Comparison of ENCODE assay signal across 9 cellular contexts in genomic region chr3:99637381-99638111, GRCh38. TPM values are rescaled to one million over a fixed set of nuclear protein-coding genes. Genes with fewer than 3 reads are reported as not detected.
DNase-seq lines count a peak whose midpoint lies in the region; ATAC-seq, FAIRE-seq and TF ChIP-seq lines count a peak whose summit lies in the region.
"Had no signal": no experiment of that assay in that cellular context is flagged by ENCODE, and none has a peak within 500 bp of the region (broad histone marks: within the 10 kb centered on the region; RNA-seq: fewer than 3 reads in every experiment).

No MANE protein-coding gene starts in this region.

- TF ChIP-seq CTCF in GM12878 (IDR thresholded peaks at IDR 0.05 in 2 of 3, conservative IDR thresholded peaks at IDR 0.05 in 1 of 3; ENCODE audit: control insufficient read depth in 2 of 3, extremely low read depth in 1 of 3, insufficient read depth in 1 of 3, low read depth in 3 of 3, low read length in 3 of 3) (no peak), kidney epithelial cell (IDR thresholded peaks at IDR 0.05; ENCODE audit: insufficient read depth, low read length, poor library complexity, severe bottlenecking) (no peak)

- BruUV-seq in GM12878 (replicated peaks; lab: Mats Ljungman, UMichigan), result no TSS peak

- no peak for TF ChIP-seq EP300 in GM12878 (IDR thresholded peaks at IDR 0.05; ENCODE audit: borderline replicate concordance in 1 of 2, control insufficient read depth in 1 of 2, low read depth in 2 of 2, low read length in 2 of 2)

- H3K79me2 ChIP-seq in GM12878 (ENCODE audit: control insufficient read depth, insufficient read depth, low read length), result no peaks in the 10 kb centered on the region

- peaks cover 57% of the 10 kb centered on the region for H3K27me3 Mint-ChIP-seq in activated CD4-positive, alpha-beta T cell treated with anti-CD3 and anti-CD28 coated beads for 36 hours

- peak overlapping the region; percentile 45 for H3K4me3 Mint-ChIP-seq in activated CD4-positive, alpha-beta T cell treated with anti-CD3 and anti-CD28 coated beads for 36 hours

- POLR2A ChIA-PET in activated CD4-positive, alpha-beta T cell treated with anti-CD3 and anti-CD28 coated beads for 36 hours (lab: Charles Lee), result no interaction called here
- POLR2A ChIA-PET in GM12878 (lab: Charles Lee), result no interaction called here

- WGBS in GM12878 (ENCODE audit: insufficient coverage, insufficient replicate concordance, low lambda C conversion rate, missing lambda C conversion rate), result 12% methylated on average over 15 of the region's 22 CpGs

- H3K27ac Mint-ChIP-seq in activated CD4-positive, alpha-beta T cell treated with anti-CD3 and anti-CD28 coated beads for 36 hours, result no peak overlapping the region
- H3K27ac Mint-ChIP-seq: CD4-positive, CD25-positive, alpha-beta regulatory T cell had no signal

- H3K4me3 ChIP-seq in GM12878 (no peak overlapping the region), kidney epithelial cell (ENCODE audit: low read depth, low read length) (peak overlapping the region; percentile 74), stomach smooth muscle (ENCODE audit: low read length in 2 of 2) (peak overlapping the region; percentile 87 to 89)

- ATAC-seq in activated CD4-positive, alpha-beta T cell treated with anti-CD3 and anti-CD28 coated beads for 36 hours, result peak; percentile 72
- ATAC-seq in GM12878 (peak; percentile 19; the same call in 1 of the 3 replicates), HG02678 (IDR thresholded peaks at IDR 0.05; ENCODE audit: unreplicated experiment) (no peak)

- no peaks in the 10 kb centered on the region for H3K36me3 Mint-ChIP-seq in activated CD4-positive, alpha-beta T cell treated with anti-CD3 and anti-CD28 coated beads for 36 hours (ENCODE audit: low read depth)
- H3K36me3 Mint-ChIP-seq: CD4-positive, CD25-positive, alpha-beta regulatory T cell had no signal

- CTCF ChIA-PET in activated CD4-positive, alpha-beta T cell treated with anti-CD3 and anti-CD28 coated beads for 36 hours (lab: Charles Lee), result interaction anchor here (0.7 to 1.5 kb wide), 4 partner anchors 10 to 27 kb away, joined by 3 read pairs; no protein-coding TSS in a partner anchor
- CTCF ChIA-PET in GM12878 (lab: Yijun Ruan, JAX), result interaction anchor here (0.8 to 1.1 kb wide), 3 partner anchors 8 to 814 kb away, joined by 3 to 5 read pairs (median 3); no protein-coding TSS in a partner anchor

- no peak overlapping the region for H2AFZ ChIP-seq in GM12878 (ENCODE audit: control insufficient read depth, low read depth, low read length)

- intact Hi-C loops in activated CD4-positive, alpha-beta T cell treated with anti-CD3 and anti-CD28 coated beads for 36 hours (cut with DNase I, micrococcal nuclease), result no loop called here
- intact Hi-C loops in GM12878 (cut with micrococcal nuclease; ENCODE audit: unreplicated experiment), result no loop called here

- no peaks in the 10 kb centered on the region for H3K9me3 Mint-ChIP-seq in activated CD4-positive, alpha-beta T cell treated with anti-CD3 and anti-CD28 coated beads for 36 hours (ENCODE audit: low read depth)

- no peak overlapping the region for H3K27ac ChIP-seq in GM12878 (ENCODE audit: control insufficient read depth, insufficient read depth)
- peak overlapping the region; percentile 88 for H3K27ac ChIP-seq in stomach smooth muscle (ENCODE audit: low read length)

- no peak for TF ChIP-seq POLR2A in GM12878 (IDR thresholded peaks at IDR 0.05; ENCODE audit: low read depth, low read length)
- no peak for TF ChIP-seq POLR2A in GM12892 (IDR thresholded peaks at IDR 0.05; ENCODE audit: low read depth, low read length)

- no peak for FAIRE-seq in GM12878 (lab: Jason Lieb, UNC)
- no peak for FAIRE-seq in GM12892 (lab: Jason Lieb, UNC)

- H3K9ac ChIP-seq in GM12878 (ENCODE audit: control insufficient read depth, insufficient read depth, low read length) (no peak overlapping the region), stomach smooth muscle (ENCODE audit: low read length in 2 of 2) (peak overlapping the region; percentile 38 to 88)

- H3K36me3 ChIP-seq in GM12878 (ENCODE audit: control insufficient read depth in 2 of 2, insufficient read depth in 2 of 2, low read length in 1 of 2) (no peaks in the 10 kb centered on the region), kidney epithelial cell (ENCODE audit: control insufficient read depth, insufficient read depth, low read length) (no peaks in the 10 kb centered on the region), stomach smooth muscle (ENCODE audit: control insufficient read depth in 2 of 2, insufficient read depth in 2 of 2, low read length in 2 of 2) (no peaks in the 10 kb centered on the region)

- H4K20me1 ChIP-seq in GM12878 (ENCODE audit: control insufficient read depth, insufficient read depth), result no peaks in the 10 kb centered on the region

- SMC1A ChIA-PET in GM12878 (lab: Charles Lee; ENCODE audit: uncharacterized antibody, unreplicated experiment), result interaction anchor here (0.5 to 1.5 kb wide), 3 partner anchors 9 to 50 kb away, joined by 3 read pairs; no protein-coding TSS in a partner anchor

- TF ChIP-seq RAD21 in GM12878 (IDR thresholded peaks at IDR 0.05; ENCODE audit: insufficient read depth, low read depth, low read length), result no peak

- DNase-seq in activated CD4-positive, alpha-beta T cell treated with anti-CD3 and anti-CD28 coated beads for 36 hours, result peak; percentile 9
- DNase-seq in activated CD4-positive, alpha-beta T cell treated with anti-CD3 and anti-CD28 coated beads for 4 hours, result no peak
- DNase-seq in GM12878 (ENCODE audit: low read depth, low spot score), result no peak
- DNase-seq in kidney epithelial cell (ENCODE audit: low read depth), result peak; percentile 68
- no peak for DNase-seq in foreskin melanocyte
- no peak for DNase-seq in GM12892 (ENCODE audit: insufficient read length)
- DNase-seq: CD4-positive, CD25-positive, alpha-beta regulatory T cell had no signal

- H3K4me1 Mint-ChIP-seq in activated CD4-positive, alpha-beta T cell treated with anti-CD3 and anti-CD28 coated beads for 36 hours, result peaks cover 13% of the 10 kb centered on the region

- H3K27me3 ChIP-seq in GM12878 (replicated peaks in 1 of 2; ENCODE audit: control insufficient read depth in 2 of 2, insufficient read depth in 2 of 2, low read length in 1 of 2) (peaks cover 4 to 12% of the 10 kb centered on the region in 2 experiments; a peak in 3 of 4 replicates), kidney epithelial cell (ENCODE audit: control insufficient read depth, insufficient read depth, low read length) (no peaks in the 10 kb centered on the region), stomach smooth muscle (ENCODE audit: control insufficient read depth in 1 of 2, insufficient read depth in 2 of 2, low read length in 2 of 2) (no peaks in the 10 kb centered on the region)

- H3K4me1 ChIP-seq in GM12878 (ENCODE audit: control insufficient read depth, insufficient read depth, low read length), result no peaks in the 10 kb centered on the region
- H3K4me1 ChIP-seq in stomach smooth muscle (ENCODE audit: control insufficient read depth, insufficient read depth, low read length), result peaks cover 6% of the 10 kb centered on the region

- in situ Hi-C loops in GM12878 (cut with MboI), result no loop called here

- no peak overlapping the region for H3K4me2 ChIP-seq in GM12878 (ENCODE audit: control insufficient read depth, insufficient read depth)

- RAD21 ChIA-PET in GM12878 (lab: Charles Lee; ENCODE audit: unreplicated experiment), result interaction anchor here (0.6 to 0.8 kb wide), 2 partner anchors 135 to 139 kb away, joined by 3 to 5 read pairs; no protein-coding TSS in a partner anchor

- H3K9me3 ChIP-seq in GM12878 (replicated peaks; ENCODE audit: control insufficient read depth, insufficient read depth, low read length) (no peaks in the 10 kb centered on the region), stomach smooth muscle (ENCODE audit: control insufficient read depth in 2 of 2, low read length in 2 of 2) (no peaks in the 10 kb centered on the region)

TF ChIP-seq in GM12878, 131 proteins besides CTCF, POLR2A, EP300 and RAD21 (continues in another document):
- TF ChIP-seq TCF3 (IDR thresholded peaks at IDR 0.05; ENCODE audit: borderline replicate concordance, insufficient read depth, low read depth, low read length), result no peak

RNA-seq across cellular contexts. Expression of gene COL8A1, which starts 0.8 kb away (rescaled TPM):
- total RNA-seq in activated CD4-positive, alpha-beta T cell treated with anti-CD3 and anti-CD28 coated beads for 36 hours, result not detected
- 0.15 TPM in 1 of 2 replicates, not detected in the other for total RNA-seq in GM12878 (2013; cell fraction: nucleolus; rRNA removed)
- total RNA-seq in GM12878 (2014; rRNA removed) (0.11 and 0.73 TPM in 2 replicates), GM12878 (2014; rRNA removed; fragmentation: Illumina TruSeq; extraction: Trizol) (0.14 TPM in 1 of 2 replicates, not detected in the other), GM12878 (2021) (0.10 and 0.13 TPM in 2 replicates), kidney epithelial cell (24.4 TPM in 2 replicates)
- polyA plus RNA-seq in GM12878 (2011; ENCODE audit: low read depth), result not detected
- polyA plus RNA-seq in GM12878 (2011; rRNA removed) (not detected in 2 replicates), GM12878 (2014; fragmentation: Illumina TruSeq; extraction: Trizol) (0.05 and 0.09 TPM in 2 replicates), GM12878 (2014; fragmentation: Nextera tagmentation; extraction: Ambion mirVana) (not detected), GM12878 (2014; rRNA removed) (0.01 TPM in 1 of 2 replicates, not detected in the other), GM12878 (2016; fragmentation: Nextera tagmentation; extraction: Ambion mirVana) (under 1 TPM; 0.04 to 0.19 TPM)
- polyA plus RNA-seq in GM12878 (2011; cell fraction: cytosol; rRNA removed), result 0.01 and 0.03 TPM in 2 replicates
- polyA plus RNA-seq in GM12878 (2011; cell fraction: nucleus; rRNA removed), result 0.03 TPM in 1 of 2 replicates, not detected in the other
- polyA plus RNA-seq in GM12878 (2012), result not detected in 2 replicates
- 0.05 TPM in 1 of 2 replicates, not detected in the other for polyA minus RNA-seq in GM12878 (2011; rRNA and poly(A)+ RNA removed)
- not detected in 2 replicates for polyA minus RNA-seq in GM12878 (2011; cell fraction: cytosol; rRNA and poly(A)+ RNA removed)
- polyA minus RNA-seq in GM12878 (2011; cell fraction: nucleus; rRNA and poly(A)+ RNA removed), result 0.19 and 0.24 TPM in 2 replicates
- polyA plus RNA-seq in GM12892 (2012; ENCODE audit: missing spikeins), result 0.04 TPM
- total RNA-seq: CD4-positive, CD25-positive, alpha-beta regulatory T cell had no signal
- polyA plus RNA-seq: CD4-positive, CD25-positive, alpha-beta regulatory T cell had no signal

Comparison
In these comparisons a context has a peak if more than half of its experiments do, and no peak if none do; other contexts are left out.
1. DNase-seq: peak in activated CD4-positive, alpha-beta T cell treated with anti-CD3 and anti-CD28 coated beads for 36 hours (single experiment) and kidney epithelial cell (single experiment); none in activated CD4-positive, alpha-beta T cell treated with anti-CD3 and anti-CD28 coated beads for 4 hours (0 of 2), GM12878 (single experiment), foreskin melanocyte (single experiment) and GM12892 (single experiment).
2. RNA of gene COL8A1, which starts 0.8 kb away (total RNA-seq): 24.4 TPM in kidney epithelial cell; 0.10 to 0.73 TPM in GM12878 and not detected in activated CD4-positive, alpha-beta T cell treated with anti-CD3 and anti-CD28 coated beads for 36 hours; every median in the first group is over 10 times any median in the second.